Comparison of ENCODE assay signal across 8 cellular contexts in genomic region chr11:61129608-61130523, GRCh38. TPM values are rescaled to one million over a fixed set of nuclear protein-coding genes. Genes with fewer than 3 reads are reported as not detected.
A peak's percentile ranks its signal among the peaks of the same experiment; 100 is the strongest.
DNase-seq lines count a peak whose midpoint lies in the region; ATAC-seq and TF ChIP-seq lines count a peak whose summit lies in the region.

No MANE protein-coding gene starts in this region.

- H3K4me3 ChIP-seq in Peyer's patch (peak overlapping the region in 3 of 4 donors; percentile 6 to 44 (median 35)), right atrium auricular region (no peak overlapping the region), gastrocnemius medialis (no peak overlapping the region)

- TF ChIP-seq POLR2A in Peyer's patch (IDR thresholded peaks at IDR 0.05) (peak; percentile 23 to 26), gastrocnemius medialis (IDR thresholded peaks at IDR 0.05) (no peak)

- in situ Hi-C loops in gastrocnemius medialis (cut with MboI; ENCODE audit: low sequenced_read_pairs in 4 of 4), result loop anchor here in 1 of 4 donors (25.0 kb wide), 1 partner anchor 293 kb away; the partner anchor contains the start of gene CCDC86

- peaks cover 0 to 40% (median 0%) of the 10 kb centered on the region in 3 donors for H3K36me3 ChIP-seq in Peyer's patch
- peaks cover 19% of the 10 kb centered on the region for H3K36me3 ChIP-seq in right atrium auricular region
- H3K36me3 ChIP-seq in gastrocnemius medialis, result peaks cover 0 to 16% of the 10 kb centered on the region in 2 donors

- H3K9me3 Mint-ChIP-seq in activated naive CD8-positive, alpha-beta T cell treated with anti-CD3 and anti-CD28 coated beads, Interleukin-2, amount 50 U/mL, for 24 hours, result no peaks in the 10 kb centered on the region

- H3K36me3 Mint-ChIP-seq in activated naive CD8-positive, alpha-beta T cell treated with anti-CD3 and anti-CD28 coated beads, Interleukin-2, amount 50 U/mL, for 24 hours (ENCODE audit: low read depth), result peaks cover 23% of the 10 kb centered on the region

- H3K27me3 Mint-ChIP-seq in activated naive CD8-positive, alpha-beta T cell treated with anti-CD3 and anti-CD28 coated beads, Interleukin-2, amount 50 U/mL, for 24 hours, result no peaks in the 10 kb centered on the region

- peak; percentile 81 for ATAC-seq in HG02588 (IDR thresholded peaks at IDR 0.05; ENCODE audit: unreplicated experiment)
- peak; percentile 90 for ATAC-seq in activated naive CD8-positive, alpha-beta T cell treated with anti-CD3 and anti-CD28 coated beads, Interleukin-2, amount 50 U/mL, for 24 hours
- peak; percentile 58 to 83 for ATAC-seq in gastrocnemius medialis

- H3K4me3 Mint-ChIP-seq in activated naive CD8-positive, alpha-beta T cell treated with anti-CD3 and anti-CD28 coated beads, Interleukin-2, amount 50 U/mL, for 24 hours, result peak overlapping the region; percentile 60

- TF ChIP-seq CTCF in GM10266 (IDR thresholded peaks at IDR 0.05; ENCODE audit: control insufficient read depth, insufficient read depth, low read depth, missing control alignments) (peak; percentile 100), Peyer's patch (IDR thresholded peaks at IDR 0.05) (peak; percentile 98 to 100 (median 100)), right atrium auricular region (IDR thresholded peaks at IDR 0.05) (peak; percentile 95 to 99), gastrocnemius medialis (IDR thresholded peaks at IDR 0.05 in 4 of 5, conservative IDR thresholded peaks at IDR 0.05 in 1 of 5) (peak; percentile 82 to 96 (median 92))

- intact Hi-C loops in gastrocnemius medialis (cut with DNase I; ENCODE audit: low total_unique reads), result loop anchor here (2.0 to 5.0 kb wide), 3 partner anchors 57 to 299 kb away; partner anchors contain the start of gene CD6

- H3K27ac ChIP-seq in Peyer's patch, result peak overlapping the region; percentile 56 to 80 (median 71)
- H3K27ac ChIP-seq in right atrium auricular region, result peak overlapping the region in 1 of 2 donors; percentile 30
- H3K27ac ChIP-seq in gastrocnemius medialis, result peak overlapping the region in 1 of 4 donors; percentile 28

- peak; percentile 96 for DNase-seq in GM10266 (ENCODE audit: extremely low spot score)
- peak; percentile 90 to 96 (median 95) for DNase-seq in Peyer's patch
- peak; percentile 92 for DNase-seq in activated naive CD8-positive, alpha-beta T cell treated with anti-CD3 and anti-CD28 coated beads, Interleukin-2, amount 50 U/mL, for 24 hours
- DNase-seq in right atrium auricular region (ENCODE audit: low spot score), result peak; percentile 87
- DNase-seq in gastrocnemius medialis, result peak; percentile 53 to 69
- no peak for DNase-seq in occipital lobe (lab: John Stamatoyannopoulos, UW)
- no peak for DNase-seq in OCI-M1 (lab: John Stamatoyannopoulos, UW)

- peak overlapping the region; percentile 53 for H3K27ac Mint-ChIP-seq in activated naive CD8-positive, alpha-beta T cell treated with anti-CD3 and anti-CD28 coated beads, Interleukin-2, amount 50 U/mL, for 24 hours

- H3K4me1 ChIP-seq in Peyer's patch (peaks cover 0 to 35% (median 10%) of the 10 kb centered on the region in 4 donors), right atrium auricular region (peaks cover 0 to 19% of the 10 kb centered on the region in 2 donors), gastrocnemius medialis (peaks cover 11 to 14% of the 10 kb centered on the region in 2 donors)

- H3K9me3 ChIP-seq in Peyer's patch (no peaks in the 10 kb centered on the region), right atrium auricular region (no peaks in the 10 kb centered on the region), gastrocnemius medialis (no peaks in the 10 kb centered on the region)

- H3K4me1 Mint-ChIP-seq in activated naive CD8-positive, alpha-beta T cell treated with anti-CD3 and anti-CD28 coated beads, Interleukin-2, amount 50 U/mL, for 24 hours, result peaks cover 20% of the 10 kb centered on the region

- H3K27me3 ChIP-seq in Peyer's patch, result no peaks in the 10 kb centered on the region
- no peaks in the 10 kb centered on the region for H3K27me3 ChIP-seq in right atrium auricular region
- no peaks in the 10 kb centered on the region for H3K27me3 ChIP-seq in gastrocnemius medialis

RNA-seq across cellular contexts. Expression of gene CD5, which starts 27.6 kb away (rescaled TPM):
- total RNA-seq in Peyer's patch (1 to 10 TPM; 1.5 to 8.3 (median 3.7) TPM), right atrium auricular region (1 to 10 TPM in 1 of 2 donors, under 1 TPM in 1; 0.75 to 1.6 TPM), gastrocnemius medialis (under 1 TPM in 2 of 4 donors, not detected in 2; 0.46 to 0.53 TPM), occipital lobe (not detected)

RNA-seq across cellular contexts. Expression of gene VPS37C, which starts 31.4 kb away (rescaled TPM):
- total RNA-seq in Peyer's patch, result 10 to 100 TPM; 28.9 to 56.9 (median 40.3) TPM
- 10 to 100 TPM; 12.9 to 28.8 TPM for total RNA-seq in right atrium auricular region
- total RNA-seq in gastrocnemius medialis, result 10 to 100 TPM; 17.7 to 27.1 (median 23.5) TPM
- total RNA-seq in occipital lobe, result 4.5 TPM

Comparison
In these comparisons a context has a peak if more than half of its experiments do, and no peak if none do; other contexts are left out.
1. DNase-seq: peak in GM10266 (single experiment), Peyer's patch (3 of 3), activated naive CD8-positive, alpha-beta T cell treated with anti-CD3 and anti-CD28 coated beads, Interleukin-2, amount 50 U/mL, for 24 hours (single experiment), right atrium auricular region (single experiment) and gastrocnemius medialis (2 of 2); none in occipital lobe (single experiment) and OCI-M1 (single experiment).
2. H3K4me3 ChIP-seq: peak in Peyer's patch (3 of 4); none in right atrium auricular region (0 of 2) and gastrocnemius medialis (0 of 4).
3. POLR2A ChIP-seq: peak in Peyer's patch (2 of 2); none in gastrocnemius medialis (0 of 2).
4. Peak in every context shown above with its lines, with median percentiles within 50 percentile points of each other: CTCF ChIP-seq and ATAC-seq.